In the genomic region with DNA sequence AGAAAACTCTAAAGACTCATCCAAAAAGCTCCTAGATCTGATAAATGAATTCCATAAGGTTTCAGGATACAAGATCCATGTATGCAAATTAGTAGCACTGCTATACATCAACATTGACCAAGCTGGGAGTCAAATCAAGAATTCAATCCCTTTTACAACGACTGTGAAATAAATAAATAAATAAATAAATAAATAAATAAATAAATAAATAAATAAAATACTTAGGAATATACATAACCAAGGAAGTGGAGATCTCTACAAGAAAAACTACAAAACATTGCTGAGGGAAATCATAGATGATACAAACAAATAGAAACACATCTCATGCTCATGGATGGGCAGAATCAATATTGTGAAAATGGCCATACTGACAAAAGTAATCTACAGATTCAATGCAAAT, we compare ENCODE assay signal across 11 cellular contexts.
"Had no signal": no experiment of that assay in that cellular context is flagged by ENCODE, and none has a peak within 500 bp of the region (broad histone marks: within the 10 kb centered on the region; RNA-seq: fewer than 3 reads in every experiment).

No MANE protein-coding gene starts in this region.

- FAIRE-seq: H1, H54 had no signal

- H3K4me3 ChIP-seq: GM23248, GM23338, HAP-1 had no signal

- ATAC-seq: GM23338, HCT116 had no signal

- H3K4me1 ChIP-seq: HAP-1 had no signal

- DNase-seq: GM23248, GOT3, H7, H9, HCEC 1CT, HFFc6 had no signal

- H3K36me3 ChIP-seq: HAP-1 had no signal

- H3K9me3 ChIP-seq: HAP-1 had no signal

- H3K27ac ChIP-seq: GM23248 had no signal

- H3K4me2 ChIP-seq: GM23338 had no signal
